ENCODE assay signal across 8 cellular contexts in genomic region chr1:248824701-248825100, GRCh38. TPM values are rescaled to one million over a fixed set of nuclear protein-coding genes. Genes with fewer than 3 reads are reported as not detected.
A peak's percentile ranks its signal among the peaks of the same experiment; 100 is the strongest.
DNase-seq lines count a peak whose midpoint lies in the region; ATAC-seq and TF ChIP-seq lines count a peak whose summit lies in the region.

No MANE protein-coding gene starts in this region.

- H3K4me1 Mint-ChIP-seq in GM23338 = peaks cover 26% of the 10 kb centered on the region

- H3K4me1 ChIP-seq in GM23338 (ENCODE audit: insufficient read depth) (peaks cover 10% of the 10 kb centered on the region), sigmoid colon (peaks cover 0 to 63% (median 60%) of the 10 kb centered on the region in 4 donors)

- H3K27me3 ChIP-seq in GM23338 (ENCODE audit: insufficient read depth) (no peaks in the 10 kb centered on the region), sigmoid colon (no peaks in the 10 kb centered on the region)

- POLR2A ChIA-PET in GM10248 (lab: Yijun Ruan, JAX) = interaction anchor here (0.5 to 1.1 kb wide), 2 partner anchors 14 to 20 kb away, joined by 3 to 6 read pairs; no protein-coding TSS in a partner anchor

- no peaks in the 10 kb centered on the region for H3K9me3 ChIP-seq in sigmoid colon

- H3K4me3 Mint-ChIP-seq in GM23338 = peak overlapping the region; percentile 89

- H3K36me3 ChIP-seq in GM23338 (ENCODE audit: insufficient read depth) (no peaks in the 10 kb centered on the region), sigmoid colon (peaks cover 0 to 11% (median 0%) of the 10 kb centered on the region in 4 donors)

- TF ChIP-seq EP300 in sigmoid colon (IDR thresholded peaks at IDR 0.05) = no peak

- H3K4me2 ChIP-seq in GM23338 = peak overlapping the region; percentile 72

- no peak overlapping the region for H2AFZ ChIP-seq in GM23338

- DNase-seq in GM23338 (ENCODE audit: low spot score) = no peak
- DNase-seq in foreskin fibroblast = no peak
- no peak for DNase-seq in sigmoid colon
- no peak for DNase-seq in C1 segment of cervical spinal cord (lab: John Stamatoyannopoulos, UW)
- no peak for DNase-seq in KBM-7
- no peak for DNase-seq in GM10248 (ENCODE audit: extremely low spot score)

- no peaks in the 10 kb centered on the region; the same call in 1 of the 2 replicates for H3K9me2 ChIP-seq in GM23338 (ENCODE audit: insufficient read depth)

- H3F3A ChIP-seq in GM23338 (replicated peaks; ENCODE audit: low read depth) = no peaks in the 10 kb centered on the region

- H3K79me2 ChIP-seq in GM23338 (replicated peaks; ENCODE audit: insufficient read depth) = peaks cover 42% of the 10 kb centered on the region

- in situ Hi-C loops in KBM-7 (cut with MboI; ENCODE audit: low pct_unique_long_range_greater_than_20kb, low sequenced_read_pairs) = no loop called here

- H3K36me3 Mint-ChIP-seq in GM23338 (ENCODE audit: low read depth) = peaks cover 31% of the 10 kb centered on the region

- ATAC-seq in GM23338 = no peak
- ATAC-seq in HG03108 (IDR thresholded peaks at IDR 0.05; ENCODE audit: unreplicated experiment) = no peak

- H3K9me3 Mint-ChIP-seq in GM23338 = no peaks in the 10 kb centered on the region

- no peak for TF ChIP-seq POLR2A in sigmoid colon (IDR thresholded peaks at IDR 0.05)

- H3K27me3 Mint-ChIP-seq in GM23338 (ENCODE audit: insufficient read depth, low read depth, poor library complexity) = peaks cover 6% of the 10 kb centered on the region

- TF ChIP-seq CTCF in GM23338 (conservative IDR thresholded peaks at IDR 0.05; ENCODE audit: low read depth in 2 of 2) (no peak), WI38 (IDR thresholded peaks at IDR 0.05; ENCODE audit: low read depth, low read length) (no peak), foreskin fibroblast (IDR thresholded peaks at IDR 0.05; ENCODE audit: low read depth, low read length) (no peak), sigmoid colon (IDR thresholded peaks at IDR 0.05) (no peak), GM10248 (IDR thresholded peaks at IDR 0.05; ENCODE audit: control extremely low read depth, extremely low read depth, low read depth, missing control alignments) (no peak)

- 88 to 94% methylated on average over 3 of the region's 3 CpGs for WGBS in sigmoid colon, 2 donors

- CTCF ChIA-PET in GM10248 (lab: Yijun Ruan, JAX) = interaction anchor here (1.2 to 7.3 kb wide), 3 partner anchors 13 to 33 kb away, joined by 3 to 78 read pairs (median 48); partner anchors contain the start of genes ZNF672 and ZNF692

- H3K27ac Mint-ChIP-seq in GM23338 = no peak overlapping the region

- peaks cover 8% of the 10 kb centered on the region; the same call in 1 of the 2 replicates for H4K20me1 ChIP-seq in GM23338 (replicated peaks; ENCODE audit: insufficient read depth)

- H3K27ac ChIP-seq in GM23338 (ENCODE audit: low read depth) (no peak overlapping the region), sigmoid colon (peak overlapping the region in 3 of 4 donors; percentile 94 to 98 (median 94))

- intact Hi-C loops in sigmoid colon (cut with DNase I) = loop anchor here (1.0 kb wide), 1 partner anchor 35 kb away; the partner anchor contains the start of gene ZNF692

- H3K4me3 ChIP-seq in GM23338 (peak overlapping the region; percentile 75), WI38 (ENCODE audit: low read depth, low read length) (peak overlapping the region; percentile 75), foreskin fibroblast (ENCODE audit: low read depth in 1 of 2, low read length in 2 of 2) (peak overlapping the region; percentile 66 to 77), sigmoid colon (peak overlapping the region; percentile 55 to 93 (median 73))

TF ChIP-seq in GM23338, 12 proteins besides CTCF, POLR2A, EP300 and RAD21 (continues in another document):
- TF ChIP-seq EZH2 (IDR thresholded peaks at IDR 0.05; ENCODE audit: low read depth, unreplicated experiment) = no peak
- TF ChIP-seq CREB1 (CRISPR knock-in tag; IDR thresholded peaks at IDR 0.05; ENCODE audit: low read depth) = no peak
- no peak for TF ChIP-seq NANOG (IDR thresholded peaks at IDR 0.05; ENCODE audit: borderline replicate concordance)
- TF ChIP-seq STAT1 (IDR thresholded peaks at IDR 0.05; ENCODE audit: unreplicated experiment) = no peak
- TF ChIP-seq REST (IDR thresholded peaks at IDR 0.05; ENCODE audit: unreplicated experiment) = no peak
- no peak for TF ChIP-seq POLR2AphosphoS5 (IDR thresholded peaks at IDR 0.05; ENCODE audit: low read depth)

RNA-seq across cellular contexts. Expression of gene SH3BP5L, which starts 1.0 kb away (rescaled TPM):
- total RNA-seq in GM23338 (2014; rRNA removed; shearing (Covaris generic)) = 16.8 and 26.1 TPM in 2 replicates
- 2.8 and 3.9 TPM in 2 replicates for polyA plus RNA-seq in GM23338 (2016; fragmentation: Nextera tagmentation; extraction: Ambion mirVana)
- 10 to 100 TPM; 13.7 to 18.3 (median 15.3) TPM for total RNA-seq in sigmoid colon
- polyA plus RNA-seq in sigmoid colon = 10 to 100 TPM; 16.2 to 23.5 (median 19.0) TPM

RNA-seq across cellular contexts. Expression of gene ZNF672, which starts 13.3 kb away (rescaled TPM):
- total RNA-seq in GM23338 (2014; rRNA removed; shearing (Covaris generic)) = 26.3 and 39.7 TPM in 2 replicates
- polyA plus RNA-seq in GM23338 (2016; fragmentation: Nextera tagmentation; extraction: Ambion mirVana) (9.0 and 10.3 TPM in 2 replicates), sigmoid colon (10 to 100 TPM; 14.4 to 25.6 (median 17.6) TPM)
- 10 to 100 TPM; 17.5 to 31.1 (median 22.5) TPM for total RNA-seq in sigmoid colon

RNA-seq across cellular contexts. Expression of gene ZNF692, which starts 34.2 kb away (rescaled TPM):
- 34.4 and 57.1 TPM in 2 replicates for total RNA-seq in GM23338 (2014; rRNA removed; shearing (Covaris generic))
- polyA plus RNA-seq in GM23338 (2016; fragmentation: Nextera tagmentation; extraction: Ambion mirVana) (38.3 and 41.2 TPM in 2 replicates), sigmoid colon (10 to 100 TPM in 2 of 3 donors, 1 to 10 TPM in 1; 5.4 to 63.2 (median 10.4) TPM)
- 10 to 100 TPM; 23.5 to 59.8 (median 30.9) TPM for total RNA-seq in sigmoid colon
